In the genomic region with DNA sequence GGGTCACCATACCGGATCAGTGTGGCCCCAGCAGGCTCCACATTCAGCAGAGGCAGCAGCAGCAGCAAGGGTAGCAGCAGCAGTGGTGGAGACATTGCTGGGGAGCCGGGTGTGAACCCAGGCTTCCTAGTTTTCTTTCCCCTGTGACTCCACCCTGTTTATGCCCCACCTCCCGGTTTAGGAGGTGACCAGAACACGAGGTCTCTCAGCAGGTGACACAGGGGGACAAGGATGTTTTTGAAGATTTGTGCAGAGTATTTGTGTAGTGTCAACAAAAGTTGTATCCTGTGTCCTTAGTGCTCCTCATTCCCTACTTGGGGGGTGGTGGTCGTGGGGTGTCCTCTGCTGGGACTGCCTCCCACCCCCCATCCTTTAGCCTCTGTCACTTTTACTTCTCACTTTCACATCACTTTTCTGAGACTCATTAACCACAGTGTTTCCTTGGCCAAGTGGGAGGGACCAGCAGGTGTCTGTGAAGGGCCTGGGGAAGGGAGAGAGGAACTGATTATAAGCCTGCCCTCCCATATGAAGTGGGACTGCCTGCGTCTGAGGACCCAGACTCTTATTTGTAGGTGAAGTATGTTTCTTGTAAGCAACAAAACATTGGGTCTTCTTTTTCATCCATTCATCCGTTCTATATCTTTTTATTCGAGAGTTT, we compare ENCODE assay signal across 13 cellular contexts.
DNase-seq lines count a peak whose midpoint lies in the region; ATAC-seq and TF ChIP-seq lines count a peak whose summit lies in the region.
"Had no signal": no experiment of that assay in that cellular context is flagged by ENCODE, and none has a peak within 500 bp of the region (broad histone marks: within the 10 kb centered on the region; RNA-seq: fewer than 3 reads in every experiment).

No MANE protein-coding gene starts in this region.

- peaks cover 5 to 10% of the 10 kb centered on the region in 2 donors for H3K4me1 Mint-ChIP-seq in effector memory CD8-positive, alpha-beta T cell (ENCODE audit: low read depth in 2 of 2)
- H3K4me1 Mint-ChIP-seq: immature natural killer cell had no signal

- no peaks in the 10 kb centered on the region for H3K36me3 Mint-ChIP-seq in effector memory CD8-positive, alpha-beta T cell (ENCODE audit: insufficient read depth)
- H3K36me3 Mint-ChIP-seq: immature natural killer cell had no signal

- ATAC-seq in GM19351 (IDR thresholded peaks at IDR 0.05; ENCODE audit: unreplicated experiment): peak; percentile 43
- peak; percentile 34 for ATAC-seq in HG03565 (IDR thresholded peaks at IDR 0.05; ENCODE audit: unreplicated experiment)
- ATAC-seq in effector memory CD8-positive, alpha-beta T cell (replicated peaks): peak; percentile 33
- no peak for ATAC-seq in GM18519 (IDR thresholded peaks at IDR 0.05; ENCODE audit: low FRiP score, unreplicated experiment)
- no peak for ATAC-seq in GM19455 (IDR thresholded peaks at IDR 0.05; ENCODE audit: unreplicated experiment)
- no peak for ATAC-seq in GM18498 (IDR thresholded peaks at IDR 0.05; ENCODE audit: unreplicated experiment)
- ATAC-seq: psoas muscle had no signal

- H3K27me3 Mint-ChIP-seq in effector memory CD8-positive, alpha-beta T cell: peaks cover 9 to 16% of the 10 kb centered on the region in 2 donors

- peak; percentile 67 for DNase-seq in GM10248 (ENCODE audit: extremely low spot score)
- DNase-seq in effector memory CD8-positive, alpha-beta T cell: no peak
- DNase-seq in stimulated activated naive CD4-positive, alpha-beta T cell treated with Interleukin-2 at 50 U/mL for 16 hours (lab: John Stamatoyannopoulos, UW): no peak
- DNase-seq: activated effector memory CD4-positive, alpha-beta T cell treated with anti-CD3 and anti-CD28 coated beads, Interleukin-2, amount 50 U/mL, for 16 hours; HCEC 1CT; immature natural killer cell; NCI-H1092 treated with DMSO at 0.1 percent for 48 hours; psoas muscle had no signal

- H3K9me3 Mint-ChIP-seq in effector memory CD8-positive, alpha-beta T cell: no peaks in the 10 kb centered on the region

- H3K27ac Mint-ChIP-seq in effector memory CD8-positive, alpha-beta T cell: no peak overlapping the region
- H3K27ac Mint-ChIP-seq: immature natural killer cell had no signal

- POLR2A ChIA-PET in GM10248 (lab: Yijun Ruan, JAX): interaction anchor here (0.9 kb wide), 1 partner anchor 16 kb away, joined by 4 read pairs; a partner anchor contains a TSS

- H3K4me3 Mint-ChIP-seq in effector memory CD8-positive, alpha-beta T cell: no peak overlapping the region

- no peak for TF ChIP-seq CTCF in GM10248 (IDR thresholded peaks at IDR 0.05; ENCODE audit: control extremely low read depth, extremely low read depth, low read depth, missing control alignments)

- CTCF ChIA-PET in GM10248 (lab: Yijun Ruan, JAX): interaction anchor here (1.0 to 1.2 kb wide), 3 partner anchors 11 to 15 kb away, joined by 3 to 6 read pairs (median 6); a partner anchor contains a TSS

Comparison
In these comparisons a context has a peak if more than half of its experiments do, and no peak if none do; other contexts are left out.
1. ATAC-seq: peak in GM19351 (single experiment), HG03565 (single experiment) and effector memory CD8-positive, alpha-beta T cell (single experiment); none in GM18519 (single experiment), GM19455 (single experiment) and GM18498 (single experiment).